In genomic region chr17:6657633-6658287, GRCh38 we compare ENCODE assay signal across 11 cellular contexts. TPM values are rescaled to one million over a fixed set of nuclear protein-coding genes. Genes with fewer than 3 reads are reported as not detected.
DNase-seq lines count a peak whose midpoint lies in the region; ATAC-seq, FAIRE-seq and TF ChIP-seq lines count a peak whose summit lies in the region.
"Had no signal": no experiment of that assay in that cellular context is flagged by ENCODE, and none has a peak within 500 bp of the region (broad histone marks: within the 10 kb centered on the region; RNA-seq: fewer than 3 reads in every experiment).

No MANE protein-coding gene starts in this region.

- H3K9ac ChIP-seq in HUES48 (ENCODE audit: low read depth, low read length) (no peak overlapping the region), GM12878 (ENCODE audit: control insufficient read depth, insufficient read depth, low read length) (no peak overlapping the region)
- H3K9ac ChIP-seq: GM23248 had no signal

- peak overlapping the region; percentile 24 for H3K27ac ChIP-seq in CD8-positive, alpha-beta memory T cell (ENCODE audit: low read depth, low read length)
- no peak overlapping the region for H3K27ac ChIP-seq in HUES48 (ENCODE audit: low read depth, low read length)
- peak overlapping the region; percentile 31 for H3K27ac ChIP-seq in GM12878 (ENCODE audit: control insufficient read depth, insufficient read depth)
- H3K27ac ChIP-seq in naive thymus-derived CD4-positive, alpha-beta T cell (ENCODE audit: low read depth, low read length): peak overlapping the region; percentile 70
- H3K27ac ChIP-seq in brain microvascular endothelial cell: no peak overlapping the region
- H3K27ac ChIP-seq: GM23248 had no signal

- peaks cover 3 to 5% of the 10 kb centered on the region in 2 donors for H3K27me3 Mint-ChIP-seq in CD8-positive, alpha-beta memory T cell
- H3K27me3 Mint-ChIP-seq in naive thymus-derived CD4-positive, alpha-beta T cell: peaks cover 0 to 38% (median 0%) of the 10 kb centered on the region in 5 donors
- peaks cover 39% of the 10 kb centered on the region for H3K27me3 Mint-ChIP-seq in HFFc6 (ENCODE audit: insufficient read depth)

- no TSS peak for BruUV-seq in GM12878 (replicated peaks; lab: Mats Ljungman, UMichigan)

- SMC1A ChIA-PET in GM12878 (lab: Charles Lee; ENCODE audit: uncharacterized antibody, unreplicated experiment): no interaction called here

- DNase-seq in CD8-positive, alpha-beta memory T cell: no peak
- no peak for DNase-seq in GM12878 (ENCODE audit: low read depth, low spot score)
- DNase-seq in naive thymus-derived CD4-positive, alpha-beta T cell: no peak
- DNase-seq in GM10266 (ENCODE audit: extremely low spot score): no peak
- no peak for DNase-seq in brain microvascular endothelial cell
- DNase-seq in HFFc6: no peak
- DNase-seq: amygdala, GM23248 had no signal

- POLR2A ChIA-PET in CD8-positive, alpha-beta memory T cell (lab: Charles Lee): no interaction called here
- POLR2A ChIA-PET in GM12878 (lab: Charles Lee): interaction anchor here (0.5 to 0.9 kb wide), 2 partner anchors 17 to 105 kb away, joined by 3 to 5 read pairs; partner anchors contain the start of gene TXNDC17
- POLR2A ChIA-PET in naive thymus-derived CD4-positive, alpha-beta T cell (lab: Charles Lee): interaction anchor here (1.8 kb wide), 1 partner anchor 16 kb away, joined by 9 read pairs; the partner anchor contains the start of gene TXNDC17

- peak overlapping the region in 7 of 8 donors; percentile 22 to 93 (median 86) for H3K27ac Mint-ChIP-seq in CD8-positive, alpha-beta memory T cell
- H3K27ac Mint-ChIP-seq in naive thymus-derived CD4-positive, alpha-beta T cell: peak overlapping the region in 8 of 9 donors; percentile 71 to 95 (median 92)
- no peak overlapping the region for H3K27ac Mint-ChIP-seq in HFFc6

- H4K20me1 ChIP-seq in GM12878 (ENCODE audit: control insufficient read depth, insufficient read depth): no peaks in the 10 kb centered on the region

- TF ChIP-seq POLR2A in GM12878 (IDR thresholded peaks at IDR 0.05; ENCODE audit: low read depth, low read length): no peak

- peaks cover 0 to 17% (median 4%) of the 10 kb centered on the region in 3 donors for H3K36me3 Mint-ChIP-seq in CD8-positive, alpha-beta memory T cell
- peaks cover 0 to 24% (median 0%) of the 10 kb centered on the region in 5 donors for H3K36me3 Mint-ChIP-seq in naive thymus-derived CD4-positive, alpha-beta T cell
- H3K36me3 Mint-ChIP-seq in HFFc6 (ENCODE audit: low read depth): peaks cover 10% of the 10 kb centered on the region

- peak overlapping the region; percentile 59 for H2AFZ ChIP-seq in GM12878 (ENCODE audit: control insufficient read depth, low read depth, low read length)
- H2AFZ ChIP-seq: GM23248 had no signal

- peak overlapping the region; percentile 69 for H3K4me3 ChIP-seq in CD8-positive, alpha-beta memory T cell (ENCODE audit: low read length)
- H3K4me3 ChIP-seq in HUES48 (ENCODE audit: low read depth, low read length) (peak overlapping the region; percentile 59), GM12878 (peak overlapping the region; percentile 48; the same call in 1 of the 2 replicates), brain microvascular endothelial cell (ENCODE audit: low read depth, low read length) (no peak overlapping the region)
- peak overlapping the region; percentile 67 for H3K4me3 ChIP-seq in naive thymus-derived CD4-positive, alpha-beta T cell (ENCODE audit: low read length)
- H3K4me3 ChIP-seq: GM23248 had no signal

- in situ Hi-C loops in GM12878 (cut with MboI): no loop called here
- in situ Hi-C loops in brain microvascular endothelial cell (cut with HindIII; ENCODE audit: low pct_ligation_motif_present, low sequenced_read_pairs): no loop called here

- peak; percentile 7 for ATAC-seq in GM12878
- ATAC-seq in naive thymus-derived CD4-positive, alpha-beta T cell: no peak
- ATAC-seq in HG03280 (IDR thresholded peaks at IDR 0.05; ENCODE audit: unreplicated experiment): no peak

- no peaks in the 10 kb centered on the region for H3K79me2 ChIP-seq in GM12878 (ENCODE audit: control insufficient read depth, insufficient read depth, low read length)

- TF ChIP-seq EP300 in GM12878 (IDR thresholded peaks at IDR 0.05; ENCODE audit: borderline replicate concordance in 1 of 2, control insufficient read depth in 1 of 2, low read depth in 2 of 2, low read length in 2 of 2): no peak

- H3K9me3 ChIP-seq in CD8-positive, alpha-beta memory T cell (ENCODE audit: low read length): no peaks in the 10 kb centered on the region
- H3K9me3 ChIP-seq in HUES48 (ENCODE audit: control insufficient read depth, insufficient read depth, low read length): no peaks in the 10 kb centered on the region
- no peaks in the 10 kb centered on the region for H3K9me3 ChIP-seq in GM12878 (replicated peaks; ENCODE audit: control insufficient read depth, insufficient read depth, low read length)
- no peaks in the 10 kb centered on the region for H3K9me3 ChIP-seq in naive thymus-derived CD4-positive, alpha-beta T cell (ENCODE audit: control insufficient read depth in 2 of 3, low read length in 3 of 3)

- TF ChIP-seq CTCF in GM12878 (IDR thresholded peaks at IDR 0.05 in 2 of 3, conservative IDR thresholded peaks at IDR 0.05 in 1 of 3; ENCODE audit: control insufficient read depth in 2 of 3, extremely low read depth in 1 of 3, insufficient read depth in 1 of 3, low read depth in 3 of 3, low read length in 3 of 3) (no peak), GM10266 (IDR thresholded peaks at IDR 0.05; ENCODE audit: control insufficient read depth, insufficient read depth, low read depth, missing control alignments) (no peak), brain microvascular endothelial cell (IDR thresholded peaks at IDR 0.05; ENCODE audit: low read depth, low read length, missing control alignments) (no peak), HFFc6 (IDR thresholded peaks at IDR 0.05) (no peak)

- H3K4me2 ChIP-seq in GM12878 (ENCODE audit: control insufficient read depth, insufficient read depth): peak overlapping the region; percentile 79

- H3K9me3 Mint-ChIP-seq in CD8-positive, alpha-beta memory T cell: no peaks in the 10 kb centered on the region
- H3K9me3 Mint-ChIP-seq in naive thymus-derived CD4-positive, alpha-beta T cell: no peaks in the 10 kb centered on the region
- no peaks in the 10 kb centered on the region for H3K9me3 Mint-ChIP-seq in HFFc6

- RAD21 ChIA-PET in GM12878 (lab: Charles Lee; ENCODE audit: unreplicated experiment): interaction anchor here (0.6 kb wide), 1 partner anchor 1629 kb away, joined by 3 read pairs; no protein-coding TSS in a partner anchor

- no peak for FAIRE-seq in GM12878 (lab: Jason Lieb, UNC)

- peak overlapping the region; percentile 82 to 93 (median 90) for H3K4me3 Mint-ChIP-seq in CD8-positive, alpha-beta memory T cell
- H3K4me3 Mint-ChIP-seq in naive thymus-derived CD4-positive, alpha-beta T cell: peak overlapping the region; percentile 84 to 98 (median 93)
- no peak overlapping the region for H3K4me3 Mint-ChIP-seq in HFFc6

- 47% methylated on average over 18 of the region's 18 CpGs for WGBS in GM12878 (ENCODE audit: insufficient coverage, insufficient replicate concordance, low lambda C conversion rate, missing lambda C conversion rate)

- H3K27me3 ChIP-seq in CD8-positive, alpha-beta memory T cell (ENCODE audit: insufficient read depth, low read length, poor library complexity, severe bottlenecking): no peaks in the 10 kb centered on the region
- H3K27me3 ChIP-seq in HUES48 (ENCODE audit: control insufficient read depth, insufficient read depth, low read length) (peaks cover 41% of the 10 kb centered on the region), GM12878 (replicated peaks in 1 of 2; ENCODE audit: control insufficient read depth in 2 of 2, insufficient read depth in 2 of 2, low read length in 1 of 2) (no peaks in the 10 kb centered on the region), brain microvascular endothelial cell (replicated peaks) (peaks cover 21% of the 10 kb centered on the region)
- H3K27me3 ChIP-seq in naive thymus-derived CD4-positive, alpha-beta T cell (ENCODE audit: control insufficient read depth in 2 of 2, insufficient read depth in 2 of 2, low read length in 2 of 2): no peaks in the 10 kb centered on the region

- CTCF ChIA-PET in CD8-positive, alpha-beta memory T cell (lab: Charles Lee): no interaction called here
- CTCF ChIA-PET in GM12878 (lab: Yijun Ruan, JAX): no interaction called here
- CTCF ChIA-PET in naive thymus-derived CD4-positive, alpha-beta T cell (lab: Charles Lee): no interaction called here

- TF ChIP-seq RAD21 in GM12878 (IDR thresholded peaks at IDR 0.05; ENCODE audit: insufficient read depth, low read depth, low read length): no peak

- intact Hi-C loops in GM12878 (cut with micrococcal nuclease; ENCODE audit: unreplicated experiment): no loop called here
- intact Hi-C loops in naive thymus-derived CD4-positive, alpha-beta T cell (cut with micrococcal nuclease): loop anchor here (2.0 to 10.0 kb wide), 3 partner anchors 17 to 1713 kb away; partner anchors contain the start of genes ACADVL (in 1 of the 2), DLG4 (in 1 of the 2), KIAA0753 (in 1 of the 2) and PFN1 (in 1 of the 2)

- no peaks in the 10 kb centered on the region for H3K36me3 ChIP-seq in CD8-positive, alpha-beta memory T cell (ENCODE audit: insufficient read depth, low read length)
- H3K36me3 ChIP-seq in HUES48 (ENCODE audit: control insufficient read depth, insufficient read depth, low read length) (no peaks in the 10 kb centered on the region), GM12878 (ENCODE audit: control insufficient read depth in 2 of 2, insufficient read depth in 2 of 2, low read length in 1 of 2) (no peaks in the 10 kb centered on the region), brain microvascular endothelial cell (replicated peaks) (no peaks in the 10 kb centered on the region)
- H3K36me3 ChIP-seq in naive thymus-derived CD4-positive, alpha-beta T cell (ENCODE audit: control insufficient read depth in 2 of 3, insufficient read depth in 3 of 3, low read length in 3 of 3): no peaks in the 10 kb centered on the region

- H3K4me1 Mint-ChIP-seq in CD8-positive, alpha-beta memory T cell: peaks cover 30 to 61% (median 40%) of the 10 kb centered on the region in 3 donors
- H3K4me1 Mint-ChIP-seq in naive thymus-derived CD4-positive, alpha-beta T cell: peaks cover 34 to 70% (median 55%) of the 10 kb centered on the region in 7 donors
- peaks cover 15% of the 10 kb centered on the region for H3K4me1 Mint-ChIP-seq in HFFc6 (ENCODE audit: low read depth)

- peaks cover 13% of the 10 kb centered on the region for H3K4me1 ChIP-seq in CD8-positive, alpha-beta memory T cell (ENCODE audit: insufficient read depth, low read length)
- H3K4me1 ChIP-seq in HUES48 (ENCODE audit: control insufficient read depth, insufficient read depth, low read length): peaks cover 19% of the 10 kb centered on the region
- H3K4me1 ChIP-seq in GM12878 (ENCODE audit: control insufficient read depth, insufficient read depth, low read length): peaks cover 24% of the 10 kb centered on the region
- H3K4me1 ChIP-seq in naive thymus-derived CD4-positive, alpha-beta T cell (ENCODE audit: control insufficient read depth in 2 of 2, insufficient read depth in 2 of 2, low read length in 2 of 2): peaks cover 7 to 21% of the 10 kb centered on the region in 2 donors

RNA-seq across cellular contexts. Expression of gene C17orf100, which starts 6.2 kb away (rescaled TPM):
- 1 to 10 TPM; 2.0 to 2.1 TPM for total RNA-seq in CD8-positive, alpha-beta memory T cell
- polyA plus RNA-seq in CD8-positive, alpha-beta memory T cell: 4.7 TPM
- total RNA-seq in GM12878 (2013; cell fraction: nucleolus; rRNA removed): 1.5 and 2.0 TPM in 2 replicates
- total RNA-seq in GM12878 (2014; rRNA removed): 1.2 and 1.6 TPM in 2 replicates
- total RNA-seq in GM12878 (2014; rRNA removed; fragmentation: Illumina TruSeq; extraction: Trizol): 1.3 and 1.6 TPM in 2 replicates
- 2.1 and 3.2 TPM in 2 replicates for total RNA-seq in GM12878 (2021)
- polyA plus RNA-seq in GM12878 (2011; ENCODE audit: low read depth): 1.2 TPM
- polyA plus RNA-seq in GM12878 (2011; rRNA removed): 1.5 and 1.6 TPM in 2 replicates
- polyA plus RNA-seq in GM12878 (2011; cell fraction: cytosol; rRNA removed): 1.1 and 1.7 TPM in 2 replicates
- 2.6 and 2.8 TPM in 2 replicates for polyA plus RNA-seq in GM12878 (2011; cell fraction: nucleus; rRNA removed)
- polyA plus RNA-seq in GM12878 (2012): 3.2 and 3.6 TPM in 2 replicates
- polyA plus RNA-seq in GM12878 (2014; fragmentation: Illumina TruSeq; extraction: Trizol): 2.2 and 2.7 TPM in 2 replicates
- 1 to 10 TPM in 1 of 2 experiments, under 1 TPM in 1; 0.84 to 1.5 TPM for polyA plus RNA-seq in GM12878 (2014; fragmentation: Nextera tagmentation; extraction: Ambion mirVana)
- 3.9 and 4.2 TPM in 2 replicates for polyA plus RNA-seq in GM12878 (2014; rRNA removed)
- polyA plus RNA-seq in GM12878 (2016; fragmentation: Nextera tagmentation; extraction: Ambion mirVana): 1 to 10 TPM; 4.1 to 4.7 TPM
- 1.1 TPM in 2 replicates for polyA minus RNA-seq in GM12878 (2011; rRNA and poly(A)+ RNA removed)
- polyA minus RNA-seq in GM12878 (2011; cell fraction: cytosol; rRNA and poly(A)+ RNA removed): 0.52 TPM in 1 of 2 replicates, not detected in the other
- polyA minus RNA-seq in GM12878 (2011; cell fraction: nucleus; rRNA and poly(A)+ RNA removed): 3.0 and 3.6 TPM in 2 replicates
- total RNA-seq in naive thymus-derived CD4-positive, alpha-beta T cell: 1 to 10 TPM; 1.9 to 6.1 (median 1.9) TPM
- 1 to 10 TPM; 6.1 to 9.5 TPM for polyA plus RNA-seq in naive thymus-derived CD4-positive, alpha-beta T cell
- total RNA-seq in HFFc6 (2021; fragmentation: NEBNext Ultra II Directional; extraction: Animal tissue kit (Norgen Biotek cat#: 25700)): 1 to 10 TPM; 1.0 to 1.7 (median 1.3) TPM
- total RNA-seq: skeletal muscle tissue had no signal

RNA-seq across cellular contexts. Expression of gene MED31, which starts 6.4 kb away (rescaled TPM):
- total RNA-seq in CD8-positive, alpha-beta memory T cell: 10 to 100 TPM; 24.8 to 29.5 TPM
- polyA plus RNA-seq in CD8-positive, alpha-beta memory T cell: 36.5 TPM
- total RNA-seq in GM12878 (2013; cell fraction: nucleolus; rRNA removed): 30.4 and 35.8 TPM in 2 replicates
- total RNA-seq in GM12878 (2014; rRNA removed) (14.4 and 17.7 TPM in 2 replicates), GM12878 (2014; rRNA removed; fragmentation: Illumina TruSeq; extraction: Trizol) (14.9 and 16.4 TPM in 2 replicates), GM12878 (2021) (16.8 and 17.7 TPM in 2 replicates)
- 8.9 TPM for polyA plus RNA-seq in GM12878 (2011; ENCODE audit: low read depth)
- polyA plus RNA-seq in GM12878 (2011; rRNA removed) (43.9 and 64.6 TPM in 2 replicates), GM12878 (2014; fragmentation: Illumina TruSeq; extraction: Trizol) (16.7 and 32.6 TPM in 2 replicates), GM12878 (2014; fragmentation: Nextera tagmentation; extraction: Ambion mirVana) (10 to 100 TPM; 46.1 to 51.1 TPM), GM12878 (2014; rRNA removed) (22.2 and 25.3 TPM in 2 replicates), GM12878 (2016; fragmentation: Nextera tagmentation; extraction: Ambion mirVana) (10 to 100 TPM; 70.7 to 71.1 TPM)
- 16.6 and 19.6 TPM in 2 replicates for polyA plus RNA-seq in GM12878 (2011; cell fraction: cytosol; rRNA removed)
- polyA plus RNA-seq in GM12878 (2011; cell fraction: nucleus; rRNA removed): 16.4 and 19.1 TPM in 2 replicates
- 11.2 and 19.6 TPM in 2 replicates for polyA plus RNA-seq in GM12878 (2012)
- polyA minus RNA-seq in GM12878 (2011; rRNA and poly(A)+ RNA removed): 10.2 and 11.6 TPM in 2 replicates
- polyA minus RNA-seq in GM12878 (2011; cell fraction: cytosol; rRNA and poly(A)+ RNA removed): 2.1 and 2.3 TPM in 2 replicates
- 16.3 and 18.8 TPM in 2 replicates for polyA minus RNA-seq in GM12878 (2011; cell fraction: nucleus; rRNA and poly(A)+ RNA removed)
- 10 to 100 TPM; 21.4 to 41.2 (median 28.2) TPM for total RNA-seq in naive thymus-derived CD4-positive, alpha-beta T cell
- 10 to 100 TPM; 24.0 to 26.7 TPM for polyA plus RNA-seq in naive thymus-derived CD4-positive, alpha-beta T cell
- total RNA-seq in HFFc6 (2021; fragmentation: NEBNext Ultra II Directional; extraction: Animal tissue kit (Norgen Biotek cat#: 25700)): 10 to 100 TPM; 19.5 to 23.9 (median 20.0) TPM

RNA-seq across cellular contexts. Expression of gene TXNDC17, which starts 16.9 kb away (rescaled TPM):
- total RNA-seq in CD8-positive, alpha-beta memory T cell: 100 to 1,000 TPM; 105 to 110 TPM
- polyA plus RNA-seq in CD8-positive, alpha-beta memory T cell: 98.0 TPM
- total RNA-seq in GM12878 (2013; cell fraction: nucleolus; rRNA removed): 11.6 and 14.2 TPM in 2 replicates
- total RNA-seq in GM12878 (2014; rRNA removed) (123 and 124 TPM in 2 replicates), GM12878 (2014; rRNA removed; fragmentation: Illumina TruSeq; extraction: Trizol) (149 and 175 TPM in 2 replicates), GM12878 (2021) (129 and 142 TPM in 2 replicates)
- 17.2 TPM for polyA plus RNA-seq in GM12878 (2011; ENCODE audit: low read depth)
- polyA plus RNA-seq in GM12878 (2011; rRNA removed) (236 and 346 TPM in 2 replicates), GM12878 (2014; fragmentation: Illumina TruSeq; extraction: Trizol) (85.4 and 178 TPM in 2 replicates), GM12878 (2014; fragmentation: Nextera tagmentation; extraction: Ambion mirVana) (100 to 1,000 TPM; 933 to 957 TPM), GM12878 (2014; rRNA removed) (191 and 195 TPM in 2 replicates), GM12878 (2016; fragmentation: Nextera tagmentation; extraction: Ambion mirVana) (100 to 1,000 TPM; 667 to 694 TPM)
- 254 and 313 TPM in 2 replicates for polyA plus RNA-seq in GM12878 (2011; cell fraction: cytosol; rRNA removed)
- polyA plus RNA-seq in GM12878 (2011; cell fraction: nucleus; rRNA removed): 122 and 152 TPM in 2 replicates
- polyA plus RNA-seq in GM12878 (2012): 124 and 181 TPM in 2 replicates
- 36.6 and 44.6 TPM in 2 replicates for polyA minus RNA-seq in GM12878 (2011; rRNA and poly(A)+ RNA removed)
- 22.6 and 28.2 TPM in 2 replicates for polyA minus RNA-seq in GM12878 (2011; cell fraction: cytosol; rRNA and poly(A)+ RNA removed)
- 21.6 and 25.7 TPM in 2 replicates for polyA minus RNA-seq in GM12878 (2011; cell fraction: nucleus; rRNA and poly(A)+ RNA removed)
- 10 to 100 TPM; 14.3 to 70.3 (median 18.5) TPM for total RNA-seq in naive thymus-derived CD4-positive, alpha-beta T cell
- polyA plus RNA-seq in naive thymus-derived CD4-positive, alpha-beta T cell: 10 to 100 TPM; 65.1 to 89.7 TPM
- total RNA-seq in HFFc6 (2021; fragmentation: NEBNext Ultra II Directional; extraction: Animal tissue kit (Norgen Biotek cat#: 25700)): 100 to 1,000 TPM; 115 to 154 (median 139) TPM

RNA-seq across cellular contexts. Expression of gene KIAA0753, which starts 17.2 kb away (rescaled TPM):
- total RNA-seq in CD8-positive, alpha-beta memory T cell: 10 to 100 TPM; 18.6 to 20.8 TPM
- 1.8 TPM for polyA plus RNA-seq in CD8-positive, alpha-beta memory T cell
- 53.9 and 56.5 TPM in 2 replicates for total RNA-seq in GM12878 (2013; cell fraction: nucleolus; rRNA removed)
- 10.1 and 13.4 TPM in 2 replicates for total RNA-seq in GM12878 (2014; rRNA removed)
- total RNA-seq in GM12878 (2014; rRNA removed; fragmentation: Illumina TruSeq; extraction: Trizol): 12.7 and 15.2 TPM in 2 replicates
- 12.0 and 12.9 TPM in 2 replicates for total RNA-seq in GM12878 (2021)
- 6.7 TPM for polyA plus RNA-seq in GM12878 (2011; ENCODE audit: low read depth)
- 7.3 and 8.1 TPM in 2 replicates for polyA plus RNA-seq in GM12878 (2011; rRNA removed)
- 4.3 and 5.4 TPM in 2 replicates for polyA plus RNA-seq in GM12878 (2011; cell fraction: cytosol; rRNA removed)
- 19.7 and 22.3 TPM in 2 replicates for polyA plus RNA-seq in GM12878 (2011; cell fraction: nucleus; rRNA removed)
- polyA plus RNA-seq in GM12878 (2012): 5.3 and 9.0 TPM in 2 replicates
- polyA plus RNA-seq in GM12878 (2014; fragmentation: Illumina TruSeq; extraction: Trizol): 12.5 and 15.3 TPM in 2 replicates
- 1 to 10 TPM; 2.2 to 3.3 TPM for polyA plus RNA-seq in GM12878 (2014; fragmentation: Nextera tagmentation; extraction: Ambion mirVana)
- 7.9 and 10.3 TPM in 2 replicates for polyA plus RNA-seq in GM12878 (2014; rRNA removed)
- 1 to 10 TPM; 5.9 to 7.5 TPM for polyA plus RNA-seq in GM12878 (2016; fragmentation: Nextera tagmentation; extraction: Ambion mirVana)
- 6.0 and 9.0 TPM in 2 replicates for polyA minus RNA-seq in GM12878 (2011; rRNA and poly(A)+ RNA removed)
- polyA minus RNA-seq in GM12878 (2011; cell fraction: cytosol; rRNA and poly(A)+ RNA removed): 3.7 and 4.3 TPM in 2 replicates
- 15.8 and 19.7 TPM in 2 replicates for polyA minus RNA-seq in GM12878 (2011; cell fraction: nucleus; rRNA and poly(A)+ RNA removed)
- total RNA-seq in naive thymus-derived CD4-positive, alpha-beta T cell: 10 to 100 TPM; 12.4 to 18.4 (median 17.9) TPM
- polyA plus RNA-seq in naive thymus-derived CD4-positive, alpha-beta T cell: 1 to 10 TPM; 2.6 to 3.5 TPM
- 10 to 100 TPM; 15.1 to 17.8 (median 16.4) TPM for total RNA-seq in HFFc6 (2021; fragmentation: NEBNext Ultra II Directional; extraction: Animal tissue kit (Norgen Biotek cat#: 25700))

RNA-seq across cellular contexts. Expression of gene SLC13A5, which starts 55.4 kb away (rescaled TPM):
- not detected for total RNA-seq in CD8-positive, alpha-beta memory T cell
- not detected for polyA plus RNA-seq in CD8-positive, alpha-beta memory T cell
- not detected in 2 replicates for total RNA-seq in GM12878 (2013; cell fraction: nucleolus; rRNA removed)
- total RNA-seq in GM12878 (2014; rRNA removed) (not detected in 2 replicates), GM12878 (2014; rRNA removed; fragmentation: Illumina TruSeq; extraction: Trizol) (not detected in 2 replicates), GM12878 (2021) (0.23 TPM in 1 of 2 replicates, not detected in the other)
- polyA plus RNA-seq in GM12878 (2011; ENCODE audit: low read depth): not detected
- polyA plus RNA-seq in GM12878 (2011; rRNA removed) (not detected in 2 replicates), GM12878 (2014; fragmentation: Illumina TruSeq; extraction: Trizol) (not detected in 2 replicates), GM12878 (2014; fragmentation: Nextera tagmentation; extraction: Ambion mirVana) (not detected), GM12878 (2014; rRNA removed) (not detected in 2 replicates), GM12878 (2016; fragmentation: Nextera tagmentation; extraction: Ambion mirVana) (not detected)
- polyA plus RNA-seq in GM12878 (2011; cell fraction: cytosol; rRNA removed): not detected in 2 replicates
- 0.10 TPM in 1 of 2 replicates, not detected in the other for polyA plus RNA-seq in GM12878 (2011; cell fraction: nucleus; rRNA removed)
- polyA plus RNA-seq in GM12878 (2012): 0.06 and 0.07 TPM in 2 replicates
- 0.05 TPM in 1 of 2 replicates, not detected in the other for polyA minus RNA-seq in GM12878 (2011; rRNA and poly(A)+ RNA removed)
- not detected in 2 replicates for polyA minus RNA-seq in GM12878 (2011; cell fraction: cytosol; rRNA and poly(A)+ RNA removed)
- not detected in 2 replicates for polyA minus RNA-seq in GM12878 (2011; cell fraction: nucleus; rRNA and poly(A)+ RNA removed)
- total RNA-seq in naive thymus-derived CD4-positive, alpha-beta T cell: not detected
- not detected for polyA plus RNA-seq in naive thymus-derived CD4-positive, alpha-beta T cell
- not detected for total RNA-seq in HFFc6 (2021; fragmentation: NEBNext Ultra II Directional; extraction: Animal tissue kit (Norgen Biotek cat#: 25700))
- total RNA-seq: GM23248, skeletal muscle tissue had no signal
- polyA plus RNA-seq: GM23248 had no signal

Comparison
In these comparisons a context has a peak if more than half of its experiments do, and no peak if none do; other contexts are left out.
1. H3K27ac ChIP-seq: peak in CD8-positive, alpha-beta memory T cell (single experiment), GM12878 (single experiment) and naive thymus-derived CD4-positive, alpha-beta T cell (single experiment); none in HUES48 (single experiment) and brain microvascular endothelial cell (single experiment).